Comparison of ENCODE assay signal across 8 cellular contexts in genomic region chr11:66429983-66430602, GRCh38. TPM values are rescaled to one million over a fixed set of nuclear protein-coding genes. Genes with fewer than 3 reads are reported as not detected.
DNase-seq lines count a peak whose midpoint lies in the region; ATAC-seq and TF ChIP-seq lines count a peak whose summit lies in the region.

No MANE protein-coding gene starts in this region.

- peak; percentile 58 for DNase-seq in COLO829 (ENCODE audit: low spot score)
- DNase-seq in KBM-7: peak; percentile 71
- DNase-seq in Peyer's patch: peak; percentile 46 to 86 (median 75)
- DNase-seq in activated T-cell treated with anti-CD3 and anti-CD28 coated beads, Interleukin-2, amount 50 U/mL, for 48 hours: peak; percentile 83 to 86
- peak; percentile 81 for DNase-seq in fibroblast of pulmonary artery (ENCODE audit: low read depth)
- DNase-seq in superior temporal gyrus (ENCODE audit: extremely low spot score): peak; percentile 86

- TF ChIP-seq CTCF in Peyer's patch (IDR thresholded peaks at IDR 0.05) (peak; percentile 58 to 84 (median 71)), fibroblast of pulmonary artery (IDR thresholded peaks at IDR 0.05; ENCODE audit: low read length, missing control alignments) (peak; percentile 84), neutrophil (IDR thresholded peaks at IDR 0.05) (peak; percentile 67)

- H3K9me3 ChIP-seq in Peyer's patch (no peaks in the 10 kb centered on the region), neutrophil (no peaks in the 10 kb centered on the region)

- H3K4me1 ChIP-seq in Peyer's patch: no peaks in the 10 kb centered on the region
- peaks cover 14 to 21% of the 10 kb centered on the region in 2 experiments for H3K4me1 ChIP-seq in neutrophil (ENCODE audit: control insufficient read depth in 1 of 2, insufficient read depth in 1 of 2, low read depth in 1 of 2, low read length in 1 of 2)

- no peak for TF ChIP-seq POLR2A in Peyer's patch (IDR thresholded peaks at IDR 0.05)

- in situ Hi-C loops in KBM-7 (cut with MboI; ENCODE audit: low pct_unique_long_range_greater_than_20kb, low sequenced_read_pairs): no loop called here

- H3K27me3 ChIP-seq in Peyer's patch: no peaks in the 10 kb centered on the region
- H3K27me3 ChIP-seq in neutrophil: peaks cover 20% of the 10 kb centered on the region

- H3K36me3 ChIP-seq in Peyer's patch: peaks cover 0 to 11% (median 0%) of the 10 kb centered on the region in 3 donors
- H3K36me3 ChIP-seq in neutrophil: no peaks in the 10 kb centered on the region

- no peak overlapping the region for H3K4me3 ChIP-seq in Peyer's patch
- H3K4me3 ChIP-seq in fibroblast of pulmonary artery (replicated peaks; ENCODE audit: low read depth, low read length): no peak overlapping the region
- no peak overlapping the region for H3K4me3 ChIP-seq in neutrophil (ENCODE audit: low read depth in 1 of 2, low read length in 1 of 2)

- ATAC-seq in GM19351 (IDR thresholded peaks at IDR 0.05; ENCODE audit: unreplicated experiment): no peak

- H3K27ac ChIP-seq in Peyer's patch (no peak overlapping the region), neutrophil (no peak overlapping the region)

RNA-seq across cellular contexts. Expression of gene MRPL11, which starts 8.6 kb away (rescaled TPM):
- 10 to 100 TPM; 24.7 to 34.9 (median 28.9) TPM for total RNA-seq in Peyer's patch

RNA-seq across cellular contexts. Expression of gene NPAS4, which starts 9.3 kb away (rescaled TPM):
- total RNA-seq in Peyer's patch: not detected

RNA-seq across cellular contexts. Expression of gene PELI3, which starts 36.6 kb away (rescaled TPM):
- 10 to 100 TPM in 2 of 4 donors, 1 to 10 TPM in 2; 5.6 to 11.6 (median 10.0) TPM for total RNA-seq in Peyer's patch

RNA-seq across cellular contexts. Expression of gene DPP3, which starts 50.1 kb away (rescaled TPM):
- total RNA-seq in Peyer's patch: 10 to 100 TPM; 58.3 to 66.8 (median 63.2) TPM

RNA-seq across cellular contexts. Expression of gene SLC29A2, which starts 58.5 kb away (rescaled TPM):
- 10 to 100 TPM in 3 of 4 donors, 1 to 10 TPM in 1; 7.4 to 21.6 (median 17.1) TPM for total RNA-seq in Peyer's patch
